In the genomic region with DNA sequence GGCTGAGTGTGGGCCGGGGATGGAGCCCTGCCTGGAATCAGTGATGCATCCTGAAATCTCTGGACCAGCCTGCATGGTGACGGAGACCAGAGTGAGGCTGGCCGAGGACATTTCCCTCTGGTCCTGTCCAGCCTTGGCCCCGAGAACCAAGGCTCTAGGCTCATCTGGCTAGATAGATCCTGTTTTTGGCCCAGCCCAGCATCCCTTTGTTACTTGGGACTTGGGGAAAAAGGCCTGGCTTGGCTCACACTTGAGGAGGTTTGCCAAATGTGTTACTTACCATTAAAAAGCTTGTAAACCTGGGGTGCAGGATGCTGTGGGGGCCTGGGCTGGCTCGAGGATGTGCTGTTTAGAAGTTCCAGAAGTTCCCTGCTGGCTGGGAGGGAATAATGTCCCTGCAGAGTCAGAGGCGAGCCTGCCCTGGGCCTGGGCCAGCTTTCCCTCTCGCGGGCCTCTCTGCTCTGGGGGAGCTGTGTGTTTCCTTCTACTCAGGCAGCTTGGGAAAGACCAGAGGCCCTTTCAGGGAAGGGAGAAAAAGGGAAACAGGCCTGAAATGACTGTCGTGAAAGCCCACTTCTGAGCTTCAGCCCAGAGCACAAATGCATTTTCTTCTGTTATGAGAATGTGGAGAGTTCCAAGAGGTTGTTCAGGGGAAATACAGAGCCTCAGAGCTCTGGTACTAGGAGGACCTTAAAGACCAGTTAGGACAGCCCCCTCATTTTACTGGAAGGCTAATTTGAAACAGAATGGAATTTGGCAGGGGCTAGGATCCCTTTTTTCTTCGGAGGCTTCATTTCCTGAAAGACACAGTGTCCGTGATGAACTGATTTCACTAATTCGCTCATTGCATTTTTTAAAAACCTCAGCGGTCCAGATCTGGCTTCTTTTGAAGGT, we compare ENCODE assay signal across 1 cellular context.
TF ChIP-seq lines count a peak whose summit lies in the region.

No MANE protein-coding gene starts in this region.

TF ChIP-seq in HepG2, 621 proteins besides CTCF, POLR2A, EP300 and RAD21 (continued from another document):
- TF ChIP-seq, protein P1, sequence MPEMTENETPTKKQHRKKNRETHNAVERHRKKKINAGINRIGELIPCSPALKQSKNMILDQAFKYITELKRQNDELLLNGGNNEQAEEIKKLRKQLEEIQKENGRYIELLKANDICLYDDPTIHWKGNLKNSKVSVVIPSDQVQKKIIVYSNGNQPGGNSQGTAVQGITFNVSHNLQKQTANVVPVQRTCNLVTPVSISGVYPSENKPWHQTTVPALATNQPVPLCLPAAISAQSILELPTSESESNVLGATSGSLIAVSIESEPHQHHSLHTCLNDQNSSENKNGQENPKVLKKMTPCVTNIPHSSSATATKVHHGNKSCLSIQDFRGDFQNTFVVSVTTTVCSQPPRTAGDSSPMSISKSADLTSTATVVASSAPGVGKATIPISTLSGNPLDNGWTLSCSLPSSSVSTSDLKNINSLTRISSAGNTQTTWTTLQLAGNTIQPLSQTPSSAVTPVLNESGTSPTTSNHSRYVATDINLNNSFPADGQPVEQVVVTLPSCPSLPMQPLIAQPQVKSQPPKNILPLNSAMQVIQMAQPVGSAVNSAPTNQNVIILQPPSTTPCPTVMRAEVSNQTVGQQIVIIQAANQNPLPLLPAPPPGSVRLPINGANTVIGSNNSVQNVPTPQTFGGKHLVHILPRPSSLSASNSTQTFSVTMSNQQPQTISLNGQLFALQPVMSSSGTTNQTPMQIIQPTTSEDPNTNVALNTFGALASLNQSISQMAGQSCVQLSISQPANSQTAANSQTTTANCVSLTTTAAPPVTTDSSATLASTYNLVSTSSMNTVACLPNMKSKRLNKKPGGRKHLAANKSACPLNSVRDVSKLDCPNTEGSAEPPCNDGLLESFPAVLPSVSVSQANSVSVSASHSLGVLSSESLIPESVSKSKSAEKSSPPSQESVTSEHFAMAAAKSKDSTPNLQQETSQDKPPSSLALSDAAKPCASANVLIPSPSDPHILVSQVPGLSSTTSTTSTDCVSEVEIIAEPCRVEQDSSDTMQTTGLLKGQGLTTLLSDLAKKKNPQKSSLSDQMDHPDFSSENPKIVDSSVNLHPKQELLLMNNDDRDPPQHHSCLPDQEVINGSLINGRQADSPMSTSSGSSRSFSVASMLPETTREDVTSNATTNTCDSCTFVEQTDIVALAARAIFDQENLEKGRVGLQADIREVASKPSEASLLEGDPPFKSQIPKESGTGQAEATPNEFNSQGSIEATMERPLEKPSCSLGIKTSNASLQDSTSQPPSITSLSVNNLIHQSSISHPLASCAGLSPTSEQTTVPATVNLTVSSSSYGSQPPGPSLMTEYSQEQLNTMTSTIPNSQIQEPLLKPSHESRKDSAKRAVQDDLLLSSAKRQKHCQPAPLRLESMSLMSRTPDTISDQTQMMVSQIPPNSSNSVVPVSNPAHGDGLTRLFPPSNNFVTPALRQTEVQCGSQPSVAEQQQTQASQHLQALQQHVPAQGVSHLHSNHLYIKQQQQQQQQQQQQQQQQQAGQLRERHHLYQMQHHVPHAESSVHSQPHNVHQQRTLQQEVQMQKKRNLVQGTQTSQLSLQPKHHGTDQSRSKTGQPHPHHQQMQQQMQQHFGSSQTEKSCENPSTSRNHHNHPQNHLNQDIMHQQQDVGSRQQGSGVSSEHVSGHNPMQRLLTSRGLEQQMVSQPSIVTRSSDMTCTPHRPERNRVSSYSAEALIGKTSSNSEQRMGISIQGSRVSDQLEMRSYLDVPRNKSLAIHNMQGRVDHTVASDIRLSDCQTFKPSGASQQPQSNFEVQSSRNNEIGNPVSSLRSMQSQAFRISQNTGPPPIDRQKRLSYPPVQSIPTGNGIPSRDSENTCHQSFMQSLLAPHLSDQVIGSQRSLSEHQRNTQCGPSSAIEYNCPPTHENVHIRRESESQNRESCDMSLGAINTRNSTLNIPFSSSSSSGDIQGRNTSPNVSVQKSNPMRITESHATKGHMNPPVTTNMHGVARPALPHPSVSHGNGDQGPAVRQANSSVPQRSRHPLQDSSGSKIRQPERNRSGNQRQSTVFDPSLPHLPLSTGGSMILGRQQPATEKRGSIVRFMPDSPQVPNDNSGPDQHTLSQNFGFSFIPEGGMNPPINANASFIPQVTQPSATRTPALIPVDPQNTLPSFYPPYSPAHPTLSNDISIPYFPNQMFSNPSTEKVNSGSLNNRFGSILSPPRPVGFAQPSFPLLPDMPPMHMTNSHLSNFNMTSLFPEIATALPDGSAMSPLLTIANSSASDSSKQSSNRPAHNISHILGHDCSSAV (CRISPR knock-in tag; IDR thresholded peaks at IDR 0.05; ENCODE audit: borderline replicate concordance): no peak
- TF ChIP-seq, protein P2, sequence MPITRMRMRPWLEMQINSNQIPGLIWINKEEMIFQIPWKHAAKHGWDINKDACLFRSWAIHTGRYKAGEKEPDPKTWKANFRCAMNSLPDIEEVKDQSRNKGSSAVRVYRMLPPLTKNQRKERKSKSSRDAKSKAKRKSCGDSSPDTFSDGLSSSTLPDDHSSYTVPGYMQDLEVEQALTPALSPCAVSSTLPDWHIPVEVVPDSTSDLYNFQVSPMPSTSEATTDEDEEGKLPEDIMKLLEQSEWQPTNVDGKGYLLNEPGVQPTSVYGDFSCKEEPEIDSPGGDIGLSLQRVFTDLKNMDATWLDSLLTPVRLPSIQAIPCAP (CRISPR knock-in tag; IDR thresholded peaks at IDR 0.05; ENCODE audit: low read depth): no peak
- no peak for TF ChIP-seq NAIF1 (CRISPR knock-in tag; IDR thresholded peaks at IDR 0.05; ENCODE audit: borderline replicate concordance)
- TF ChIP-seq RCOR2 (CRISPR knock-in tag; IDR thresholded peaks at IDR 0.05): no peak
- TF ChIP-seq, protein P3, sequence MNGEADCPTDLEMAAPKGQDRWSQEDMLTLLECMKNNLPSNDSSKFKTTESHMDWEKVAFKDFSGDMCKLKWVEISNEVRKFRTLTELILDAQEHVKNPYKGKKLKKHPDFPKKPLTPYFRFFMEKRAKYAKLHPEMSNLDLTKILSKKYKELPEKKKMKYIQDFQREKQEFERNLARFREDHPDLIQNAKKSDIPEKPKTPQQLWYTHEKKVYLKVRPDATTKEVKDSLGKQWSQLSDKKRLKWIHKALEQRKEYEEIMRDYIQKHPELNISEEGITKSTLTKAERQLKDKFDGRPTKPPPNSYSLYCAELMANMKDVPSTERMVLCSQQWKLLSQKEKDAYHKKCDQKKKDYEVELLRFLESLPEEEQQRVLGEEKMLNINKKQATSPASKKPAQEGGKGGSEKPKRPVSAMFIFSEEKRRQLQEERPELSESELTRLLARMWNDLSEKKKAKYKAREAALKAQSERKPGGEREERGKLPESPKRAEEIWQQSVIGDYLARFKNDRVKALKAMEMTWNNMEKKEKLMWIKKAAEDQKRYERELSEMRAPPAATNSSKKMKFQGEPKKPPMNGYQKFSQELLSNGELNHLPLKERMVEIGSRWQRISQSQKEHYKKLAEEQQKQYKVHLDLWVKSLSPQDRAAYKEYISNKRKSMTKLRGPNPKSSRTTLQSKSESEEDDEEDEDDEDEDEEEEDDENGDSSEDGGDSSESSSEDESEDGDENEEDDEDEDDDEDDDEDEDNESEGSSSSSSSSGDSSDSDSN (CRISPR knock-in tag; IDR thresholded peaks at IDR 0.05): peak; percentile 78
- no peak for TF ChIP-seq RARG (CRISPR knock-in tag; IDR thresholded peaks at IDR 0.05; ENCODE audit: low read depth)
- no peak for TF ChIP-seq CAMTA2 (CRISPR knock-in tag; IDR thresholded peaks at IDR 0.05; ENCODE audit: borderline replicate concordance)
- no peak for TF ChIP-seq ZFP36 (IDR thresholded peaks at IDR 0.05; ENCODE audit: borderline replicate concordance, low read depth, low read length, partially characterized antibody)
- no peak for TF ChIP-seq MLLT10 (CRISPR knock-in tag; IDR thresholded peaks at IDR 0.05)
- TF ChIP-seq RELA (CRISPR knock-in tag; IDR thresholded peaks at IDR 0.05): no peak
- no peak for TF ChIP-seq ZNF430 (CRISPR knock-in tag; IDR thresholded peaks at IDR 0.05)
- TF ChIP-seq RBAK (CRISPR knock-in tag; IDR thresholded peaks at IDR 0.05): no peak
- peak; percentile 46; the same call in 1 of the 2 replicates for TF ChIP-seq ZNF788 (CRISPR knock-in tag; IDR thresholded peaks at IDR 0.05; ENCODE audit: borderline replicate concordance)
- TF ChIP-seq ZEB1 (IDR thresholded peaks at IDR 0.05; ENCODE audit: insufficient replicate concordance, low read depth): no peak
- TF ChIP-seq BRCA1 (CRISPR knock-in tag; IDR thresholded peaks at IDR 0.05): no peak
- TF ChIP-seq, protein P4, sequence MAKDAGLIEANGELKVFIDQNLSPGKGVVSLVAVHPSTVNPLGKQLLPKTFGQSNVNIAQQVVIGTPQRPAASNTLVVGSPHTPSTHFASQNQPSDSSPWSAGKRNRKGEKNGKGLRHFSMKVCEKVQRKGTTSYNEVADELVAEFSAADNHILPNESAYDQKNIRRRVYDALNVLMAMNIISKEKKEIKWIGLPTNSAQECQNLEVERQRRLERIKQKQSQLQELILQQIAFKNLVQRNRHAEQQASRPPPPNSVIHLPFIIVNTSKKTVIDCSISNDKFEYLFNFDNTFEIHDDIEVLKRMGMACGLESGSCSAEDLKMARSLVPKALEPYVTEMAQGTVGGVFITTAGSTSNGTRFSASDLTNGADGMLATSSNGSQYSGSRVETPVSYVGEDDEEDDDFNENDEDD (CRISPR knock-in tag; IDR thresholded peaks at IDR 0.05; ENCODE audit: borderline replicate concordance): no peak
